8 cellular contexts compared by ENCODE assay signal in the genomic region with DNA sequence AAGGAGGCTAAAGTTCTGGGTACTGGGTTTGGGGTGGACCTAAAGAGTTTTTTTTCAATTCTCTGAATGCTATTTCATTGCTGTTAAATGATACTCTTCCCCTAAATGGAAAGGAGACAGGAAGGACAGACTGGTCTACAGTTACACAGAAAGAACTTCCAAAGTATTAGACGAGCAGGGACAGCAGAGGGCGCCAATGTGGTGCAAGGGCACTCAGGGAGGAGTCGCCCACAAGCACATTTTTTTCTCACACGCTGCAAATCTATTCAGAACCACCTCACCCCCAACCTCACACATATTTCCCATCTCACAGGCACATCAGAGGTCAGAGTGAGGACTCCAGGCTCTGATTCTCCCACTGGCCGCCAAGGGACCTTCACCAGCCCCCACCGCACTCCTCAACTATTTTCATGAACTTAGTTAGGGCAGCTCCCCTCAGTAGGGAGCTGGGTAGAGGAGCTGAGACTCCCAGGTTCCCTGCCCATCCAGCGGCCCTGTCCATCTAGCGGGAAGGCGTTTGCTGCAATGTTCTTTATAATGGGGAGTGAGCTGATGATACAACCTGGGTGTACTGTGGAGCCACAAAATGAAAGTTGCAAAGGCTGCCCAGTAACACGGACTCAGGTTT. TPM values are rescaled to one million over a fixed set of nuclear protein-coding genes. Genes with fewer than 3 reads are reported as not detected.
DNase-seq lines count a peak whose midpoint lies in the region; ATAC-seq and TF ChIP-seq lines count a peak whose summit lies in the region.

No MANE protein-coding gene starts in this region.

- TF ChIP-seq POLR2A in Peyer's patch (IDR thresholded peaks at IDR 0.05) = no peak

- H3K36me3 Mint-ChIP-seq in activated T-cell treated with anti-CD3 and anti-CD28 coated beads, Interleukin-2, amount 50 U/mL, for 24 hours (ENCODE audit: low read depth) = no peaks in the 10 kb centered on the region
- H3K36me3 Mint-ChIP-seq in natural killer cell treated with Interleukin-12 subunit alpha and Interleukin-12 subunit beta and Interleukin-15 and Interleukin-18, amount 100 ng/mL, for 72 hours = no peaks in the 10 kb centered on the region
- H3K36me3 Mint-ChIP-seq in stimulated activated memory B cell treated with anti-CD40 and anti-IgM and Interleukin-4, amounts not matched to agents 10 μg/mL and 1 μg/mL and 100 μg/mL, for 72 hours = no peaks in the 10 kb centered on the region

- H3K27me3 Mint-ChIP-seq in activated T-cell treated with anti-CD3 and anti-CD28 coated beads, Interleukin-2, amount 50 U/mL, for 24 hours = peaks cover 95% of the 10 kb centered on the region
- H3K27me3 Mint-ChIP-seq in natural killer cell treated with Interleukin-12 subunit alpha and Interleukin-12 subunit beta and Interleukin-15 and Interleukin-18, amount 100 ng/mL, for 72 hours = peaks cover 64 to 71% of the 10 kb centered on the region in 2 donors
- peaks cover 96% of the 10 kb centered on the region for H3K27me3 Mint-ChIP-seq in stimulated activated memory B cell treated with anti-CD40 and anti-IgM and Interleukin-4, amounts not matched to agents 10 μg/mL and 1 μg/mL and 100 μg/mL, for 72 hours

- no peaks in the 10 kb centered on the region for H3K9me3 Mint-ChIP-seq in activated T-cell treated with anti-CD3 and anti-CD28 coated beads, Interleukin-2, amount 50 U/mL, for 24 hours
- H3K9me3 Mint-ChIP-seq in natural killer cell treated with Interleukin-12 subunit alpha and Interleukin-12 subunit beta and Interleukin-15 and Interleukin-18, amount 100 ng/mL, for 72 hours = no peaks in the 10 kb centered on the region
- no peaks in the 10 kb centered on the region for H3K9me3 Mint-ChIP-seq in stimulated activated memory B cell treated with anti-CD40 and anti-IgM and Interleukin-4, amounts not matched to agents 10 μg/mL and 1 μg/mL and 100 μg/mL, for 72 hours

- no peaks in the 10 kb centered on the region for H3K79me2 ChIP-seq in fibroblast of lung (ENCODE audit: control insufficient read depth, insufficient read depth, low read length)

- DNase-seq in Peyer's patch = peak; percentile 78 to 94 (median 85)
- peak; percentile 80 for DNase-seq in activated T-cell treated with anti-CD3 and anti-CD28 coated beads, Interleukin-2, amount 50 U/mL, for 24 hours
- peak; percentile 83 to 84 for DNase-seq in fibroblast of lung (ENCODE audit: low read depth in 2 of 2)
- no peak for DNase-seq in natural killer cell treated with Interleukin-12 subunit alpha and Interleukin-12 subunit beta and Interleukin-15 and Interleukin-18, amount 100 ng/mL, for 72 hours (ENCODE audit: low spot score)

- no peak overlapping the region for H3K9ac ChIP-seq in fibroblast of lung (ENCODE audit: insufficient read depth, low read length)

- H3K27ac Mint-ChIP-seq in activated T-cell treated with anti-CD3 and anti-CD28 coated beads, Interleukin-2, amount 50 U/mL, for 24 hours = no peak overlapping the region
- no peak overlapping the region for H3K27ac Mint-ChIP-seq in natural killer cell treated with Interleukin-12 subunit alpha and Interleukin-12 subunit beta and Interleukin-15 and Interleukin-18, amount 100 ng/mL, for 72 hours
- no peak overlapping the region for H3K27ac Mint-ChIP-seq in stimulated activated memory B cell treated with anti-CD40 and anti-IgM and Interleukin-4, amounts not matched to agents 10 μg/mL and 1 μg/mL and 100 μg/mL, for 72 hours

- no peaks in the 10 kb centered on the region for H3K36me3 ChIP-seq in Peyer's patch
- no peaks in the 10 kb centered on the region for H3K36me3 ChIP-seq in fibroblast of lung (ENCODE audit: control insufficient read depth, insufficient read depth, low read length)

- H3K4me2 ChIP-seq in fibroblast of lung (ENCODE audit: extremely low read depth, insufficient read depth, low read length) = peak overlapping the region; percentile 67

- H3K9me3 ChIP-seq in Peyer's patch (no peaks in the 10 kb centered on the region), fibroblast of lung (ENCODE audit: control insufficient read depth, insufficient read depth, low read depth, low read length) (no peaks in the 10 kb centered on the region)

- no peak overlapping the region for H3K27ac ChIP-seq in Peyer's patch
- no peak overlapping the region for H3K27ac ChIP-seq in fibroblast of lung (ENCODE audit: insufficient read depth, low read length)

- no peak overlapping the region for H3K4me3 Mint-ChIP-seq in activated T-cell treated with anti-CD3 and anti-CD28 coated beads, Interleukin-2, amount 50 U/mL, for 24 hours
- H3K4me3 Mint-ChIP-seq in natural killer cell treated with Interleukin-12 subunit alpha and Interleukin-12 subunit beta and Interleukin-15 and Interleukin-18, amount 100 ng/mL, for 72 hours = peak overlapping the region; percentile 6
- peak overlapping the region; percentile 13 for H3K4me3 Mint-ChIP-seq in stimulated activated memory B cell treated with anti-CD40 and anti-IgM and Interleukin-4, amounts not matched to agents 10 μg/mL and 1 μg/mL and 100 μg/mL, for 72 hours

- no peaks in the 10 kb centered on the region for H4K20me1 ChIP-seq in fibroblast of lung (ENCODE audit: control insufficient read depth, extremely low read depth, insufficient read depth, low read length)

- H2AFZ ChIP-seq in fibroblast of lung (ENCODE audit: low read length) = no peak overlapping the region

- H3K4me1 ChIP-seq in Peyer's patch = peaks cover 0 to 23% (median 4%) of the 10 kb centered on the region in 4 donors
- H3K4me1 ChIP-seq in fibroblast of lung (ENCODE audit: control insufficient read depth, extremely low read depth, insufficient read depth, low read length) = peaks cover 8% of the 10 kb centered on the region

- peak; percentile 67 for ATAC-seq in natural killer cell treated with Interleukin-12 subunit alpha and Interleukin-12 subunit beta and Interleukin-15 and Interleukin-18, amount 100 ng/mL, for 72 hours
- ATAC-seq in stimulated activated memory B cell treated with anti-CD40 and anti-IgM and Interleukin-4, amounts not matched to agents 10 μg/mL and 1 μg/mL and 100 μg/mL, for 72 hours = peak; percentile 80
- no peak for ATAC-seq in HG03520 (IDR thresholded peaks at IDR 0.05; ENCODE audit: unreplicated experiment)

- H3K4me3 ChIP-seq in GM12875 (ENCODE audit: low read depth, low read length) = no peak overlapping the region
- no peak overlapping the region for H3K4me3 ChIP-seq in Peyer's patch
- peak overlapping the region in 1 of 4 experiments; percentile 20 for H3K4me3 ChIP-seq in fibroblast of lung (replicated peaks in 1 of 4; ENCODE audit: control extremely low read depth in 1 of 4, insufficient read depth in 1 of 4, low read depth in 3 of 4, low read length in 4 of 4)

- H3K27me3 ChIP-seq in Peyer's patch (peaks cover 0 to 32% of the 10 kb centered on the region in 2 donors), fibroblast of lung (ENCODE audit: control insufficient read depth, insufficient read depth, low read length) (peaks cover 63% of the 10 kb centered on the region)

- peak; percentile 77 for TF ChIP-seq CTCF in GM12875 (IDR thresholded peaks at IDR 0.05; ENCODE audit: borderline replicate concordance, insufficient read depth, low read depth, low read length)
- TF ChIP-seq CTCF in LNCAP (IDR thresholded peaks at IDR 0.05) = peak; percentile 85
- TF ChIP-seq CTCF in Peyer's patch (IDR thresholded peaks at IDR 0.05) = peak in 5 of 6 experiments; percentile 35 to 81 (median 71)
- peak; percentile 73 to 83 for TF ChIP-seq CTCF in fibroblast of lung (conservative IDR thresholded peaks at IDR 0.05 in 1 of 2, IDR thresholded peaks at IDR 0.05 in 1 of 2; ENCODE audit: low read depth in 1 of 2, low read length in 2 of 2)

- H3K4me1 Mint-ChIP-seq in activated T-cell treated with anti-CD3 and anti-CD28 coated beads, Interleukin-2, amount 50 U/mL, for 24 hours (ENCODE audit: low read depth) = peaks cover 27% of the 10 kb centered on the region
- peaks cover 6 to 8% of the 10 kb centered on the region in 2 donors for H3K4me1 Mint-ChIP-seq in natural killer cell treated with Interleukin-12 subunit alpha and Interleukin-12 subunit beta and Interleukin-15 and Interleukin-18, amount 100 ng/mL, for 72 hours (ENCODE audit: low read depth in 2 of 2)
- peaks cover 52% of the 10 kb centered on the region for H3K4me1 Mint-ChIP-seq in stimulated activated memory B cell treated with anti-CD40 and anti-IgM and Interleukin-4, amounts not matched to agents 10 μg/mL and 1 μg/mL and 100 μg/mL, for 72 hours

RNA-seq across cellular contexts. Expression of gene CA4, which starts 6.8 kb away (rescaled TPM):
- 10 to 100 TPM in 2 of 4 donors, 1 to 10 TPM in 1, not detected in 1; 1.6 to 18.4 (median 12.3) TPM for total RNA-seq in Peyer's patch
- total RNA-seq in fibroblast of lung = under 0.01 TPM in 1 of 2 replicates, not detected in the other
- polyA plus RNA-seq in fibroblast of lung = not detected in 2 replicates
- not detected in 2 replicates for polyA plus RNA-seq in fibroblast of lung (2012)
- polyA minus RNA-seq in fibroblast of lung (ENCODE audit: low replicate concordance) = not detected in 2 replicates
- total RNA-seq in natural killer cell treated with Interleukin-12 subunit alpha and Interleukin-12 subunit beta and Interleukin-15 and Interleukin-18, amount 100 ng/mL, for 72 hours = not detected
